Comparison of ENCODE assay signal across 16 cellular contexts in genomic region chr6:24779416-24779815, GRCh38. TPM values are rescaled to one million over a fixed set of nuclear protein-coding genes. Genes with fewer than 3 reads are reported as not detected.
DNase-seq lines count a peak whose midpoint lies in the region; ATAC-seq, FAIRE-seq and TF ChIP-seq lines count a peak whose summit lies in the region.
"Had no signal": no experiment of that assay in that cellular context is flagged by ENCODE, and none has a peak within 500 bp of the region (broad histone marks: within the 10 kb centered on the region; RNA-seq: fewer than 3 reads in every experiment).

No MANE protein-coding gene starts in this region.

- TF ChIP-seq CTCF in 22Rv1 (IDR thresholded peaks at IDR 0.05) (peak; percentile 24), GM13977 (IDR thresholded peaks at IDR 0.05; ENCODE audit: extremely low read depth, insufficient read depth, missing control alignments) (no peak), keratinocyte (optimal IDR thresholded peaks at IDR 0.05 in 1 of 3, IDR thresholded peaks at IDR 0.05 in 1 of 3, conservative IDR thresholded peaks at IDR 0.05 in 1 of 3; ENCODE audit: extremely low read depth in 1 of 3, insufficient read depth in 2 of 3, low read length in 3 of 3) (no peak), upper lobe of left lung (IDR thresholded peaks at IDR 0.05) (no peak)

- H3K4me3 Mint-ChIP-seq in T-helper 17 cell: no peak overlapping the region
- H3K4me3 Mint-ChIP-seq: activated T-cell treated with anti-CD3 and anti-CD28 coated beads, Interleukin-2, amount 50 U/mL, for 4 hours had no signal

- H3K36me3 Mint-ChIP-seq in T-helper 17 cell (ENCODE audit: low read depth): peaks cover 6% of the 10 kb centered on the region

- peaks cover 56% of the 10 kb centered on the region for H3K79me2 ChIP-seq in keratinocyte (ENCODE audit: control insufficient read depth, insufficient read depth, low read length)

- H3K27me3 Mint-ChIP-seq in T-helper 17 cell: no peaks in the 10 kb centered on the region

- H3K36me3 ChIP-seq in keratinocyte (ENCODE audit: control insufficient read depth in 2 of 2, extremely low read depth in 1 of 2, insufficient read depth in 2 of 2, low read length in 2 of 2) (peaks cover 2 to 15% of the 10 kb centered on the region in 2 experiments), upper lobe of left lung (peaks cover 0 to 31% (median 4%) of the 10 kb centered on the region in 4 donors)

- peaks cover 4% of the 10 kb centered on the region for H4K20me1 ChIP-seq in keratinocyte (ENCODE audit: control insufficient read depth, extremely low read depth, insufficient read depth, low read length)

- no peak for TF ChIP-seq POLR2A in upper lobe of left lung (IDR thresholded peaks at IDR 0.05)

- TF ChIP-seq EP300 in upper lobe of left lung (IDR thresholded peaks at IDR 0.05): no peak

- H3K4me2 ChIP-seq in keratinocyte (ENCODE audit: control insufficient read depth, extremely low read depth, insufficient read depth, low read depth, low read length): no peak overlapping the region

- H3K4me3 ChIP-seq in keratinocyte (ENCODE audit: control insufficient read depth in 2 of 3, extremely low read depth in 1 of 3, insufficient read depth in 2 of 3, low read depth in 1 of 3, low read length in 3 of 3) (no peak overlapping the region), upper lobe of left lung (no peak overlapping the region)

- no peaks in the 10 kb centered on the region for H3K27me3 ChIP-seq in keratinocyte (ENCODE audit: control insufficient read depth, extremely low read depth, insufficient read depth, low read length)
- H3K27me3 ChIP-seq in upper lobe of left lung: no peaks in the 10 kb centered on the region

- ATAC-seq in T-helper 17 cell: no peak
- ATAC-seq in GM18861 (IDR thresholded peaks at IDR 0.05; ENCODE audit: unreplicated experiment): no peak
- ATAC-seq in upper lobe of left lung (ENCODE audit: low FRiP score in 2 of 2): no peak
- ATAC-seq: activated T-cell treated with anti-CD3 and anti-CD28 coated beads, Interleukin-2, amount 50 U/mL, for 4 hours had no signal

- 41 to 54% methylated on average over 3 of the region's 3 CpGs for WGBS in upper lobe of left lung, 2 donors

- DNase-seq in GM13977 (ENCODE audit: low spot score): peak; percentile 57
- no peak for DNase-seq in T-helper 17 cell
- DNase-seq in keratinocyte (ENCODE audit: low read depth, low spot score): no peak
- DNase-seq in NCI-H526 treated with DMSO at 0.1 percent for 48 hours (lab: John Stamatoyannopoulos, UW): no peak
- DNase-seq in NK-92 (lab: John Stamatoyannopoulos, UW; ENCODE audit: unreplicated experiment): no peak
- DNase-seq in upper lobe of left lung: no peak
- DNase-seq: activated T-cell treated with anti-CD3 and anti-CD28 coated beads, Interleukin-2, amount 50 U/mL, for 4 hours; anterior cingulate cortex; effector CD8-positive, alpha-beta T cell; MM.1S; SIG-M5; WERI-Rb-1 had no signal

- peak overlapping the region; percentile 14 for H3K27ac Mint-ChIP-seq in T-helper 17 cell

- H3K9ac ChIP-seq in keratinocyte (ENCODE audit: control insufficient read depth, extremely low read depth, insufficient read depth, low read length): no peak overlapping the region

- peaks cover 18% of the 10 kb centered on the region for H3K4me1 ChIP-seq in keratinocyte (ENCODE audit: control insufficient read depth, extremely low read depth, insufficient read depth, low read length)
- H3K4me1 ChIP-seq in upper lobe of left lung: peaks cover 9 to 15% (median 13%) of the 10 kb centered on the region in 4 donors

- H3K4me1 Mint-ChIP-seq in T-helper 17 cell: peaks cover 25% of the 10 kb centered on the region

- H3K27ac ChIP-seq in 22Rv1: peak overlapping the region; percentile 75
- no peak overlapping the region for H3K27ac ChIP-seq in keratinocyte (ENCODE audit: control insufficient read depth, insufficient read depth, low read length)
- H3K27ac ChIP-seq in upper lobe of left lung: no peak overlapping the region
- H3K27ac ChIP-seq: WERI-Rb-1 had no signal

- no peak for FAIRE-seq in keratinocyte (lab: Jason Lieb, UNC)

- H3K9me3 ChIP-seq in T-helper 17 cell (ENCODE audit: control insufficient read depth, low read length, poor library complexity, severe bottlenecking): no peaks in the 10 kb centered on the region
- H3K9me3 ChIP-seq in keratinocyte (ENCODE audit: control insufficient read depth, low read depth, low read length): no peaks in the 10 kb centered on the region
- no peaks in the 10 kb centered on the region for H3K9me3 ChIP-seq in upper lobe of left lung

- dilution Hi-C loops in keratinocyte (cut with MboI; ENCODE audit: extremely low pct_ligation_motif_present, low sequenced_read_pairs): no loop called here

- in situ Hi-C loops in GM13977 (cut with MboI; ENCODE audit: low pct_unique_long_range_greater_than_20kb, low sequenced_read_pairs, unreplicated experiment): loop anchor here (10.0 kb wide), 1 partner anchor 65 kb away; the partner anchor contains the start of gene C6orf62

- H3K9me1 ChIP-seq in keratinocyte (ENCODE audit: control insufficient read depth, extremely low read depth, insufficient read depth, low read length): no peaks in the 10 kb centered on the region

- H2AFZ ChIP-seq in keratinocyte (ENCODE audit: control insufficient read depth, low read length): peak overlapping the region; percentile 2

RNA-seq across cellular contexts. Expression of gene GMNN, which starts 4.7 kb away (rescaled TPM):
- total RNA-seq in T-helper 17 cell (10 to 100 TPM; 11.7 to 15.3 TPM), upper lobe of left lung (10 to 100 TPM in 2 of 6 donors, 1 to 10 TPM in 4; 6.5 to 10.3 (median 8.9) TPM)
- polyA plus RNA-seq in keratinocyte: 8.5 to 28.4 TPM (median 21.2 TPM) in 3 replicates
- 31.4 TPM for polyA plus RNA-seq in keratinocyte (2011; ENCODE audit: low read depth)
- polyA plus RNA-seq in keratinocyte (2011; cell fraction: cytosol; rRNA removed): 9.7 and 14.0 TPM in 2 replicates
- 7.3 and 9.5 TPM in 2 replicates for polyA plus RNA-seq in keratinocyte (2011; cell fraction: nucleus; rRNA removed)
- 7.8 and 26.3 TPM in 2 replicates for polyA plus RNA-seq in keratinocyte (2012; ENCODE audit: low replicate concordance)
- 1.5 to 10.4 TPM (median 8.4 TPM) in 3 replicates for polyA minus RNA-seq in keratinocyte
- polyA minus RNA-seq in keratinocyte (2011; cell fraction: cytosol; rRNA and poly(A)+ RNA removed): 7.9 TPM
- polyA minus RNA-seq in keratinocyte (2011; cell fraction: nucleus; rRNA and poly(A)+ RNA removed): 2.8 and 3.8 TPM in 2 replicates

RNA-seq across cellular contexts. Expression of gene ARMH2, which starts 19.3 kb away (rescaled TPM):
- total RNA-seq in T-helper 17 cell: 1 to 10 TPM; 1.1 to 2.7 TPM
- polyA plus RNA-seq in keratinocyte: not detected in 3 replicates
- not detected for polyA plus RNA-seq in keratinocyte (2011; ENCODE audit: low read depth)
- polyA plus RNA-seq in keratinocyte (2011; cell fraction: cytosol; rRNA removed): not detected in 2 replicates
- polyA plus RNA-seq in keratinocyte (2011; cell fraction: nucleus; rRNA removed): not detected in 2 replicates
- polyA plus RNA-seq in keratinocyte (2012; ENCODE audit: low replicate concordance): not detected in 2 replicates
- polyA minus RNA-seq in keratinocyte: not detected in 3 replicates
- not detected for polyA minus RNA-seq in keratinocyte (2011; cell fraction: cytosol; rRNA and poly(A)+ RNA removed)
- polyA minus RNA-seq in keratinocyte (2011; cell fraction: nucleus; rRNA and poly(A)+ RNA removed): not detected in 2 replicates
- total RNA-seq in upper lobe of left lung: 1 to 10 TPM in 2 of 6 donors, under 1 TPM in 1, not detected in 3; 0.76 to 2.4 (median 1.7) TPM
- total RNA-seq: activated T-cell treated with anti-CD3 and anti-CD28 coated beads, Interleukin-2, amount 50 U/mL, for 4 hours; Daoy; glomerular endothelial cell had no signal
